1 cellular context compared by ENCODE assay signal in genomic region chr2:207624170-207625013, GRCh38.
TF ChIP-seq lines count a peak whose summit lies in the region.

No MANE protein-coding gene starts in this region.

TF ChIP-seq in HepG2, 621 proteins besides CTCF, POLR2A, EP300 and RAD21 (continued from another document and continues in another):
- peak; percentile 89 for TF ChIP-seq NAIF1 (CRISPR knock-in tag; IDR thresholded peaks at IDR 0.05; ENCODE audit: borderline replicate concordance)
- TF ChIP-seq ZNF230 (CRISPR knock-in tag; IDR thresholded peaks at IDR 0.05) = no peak
- TF ChIP-seq ZNF737 (CRISPR knock-in tag; IDR thresholded peaks at IDR 0.05; ENCODE audit: borderline replicate concordance) = no peak
- TF ChIP-seq MIER3 (CRISPR knock-in tag; IDR thresholded peaks at IDR 0.05; ENCODE audit: borderline replicate concordance) = no peak
- no peak for TF ChIP-seq CEBPZ (IDR thresholded peaks at IDR 0.05; ENCODE audit: low read length)
- no peak for TF ChIP-seq ZFAT (CRISPR knock-in tag; conservative IDR thresholded peaks at IDR 0.05)
- TF ChIP-seq PAX8 (CRISPR knock-in tag; IDR thresholded peaks at IDR 0.05; ENCODE audit: borderline replicate concordance) = no peak
- no peak for TF ChIP-seq ZBTB43 (CRISPR knock-in tag; conservative IDR thresholded peaks at IDR 0.05)
- no peak for TF ChIP-seq ZNF225 (CRISPR knock-in tag; IDR thresholded peaks at IDR 0.05)
- no peak for TF ChIP-seq ZNF550 (CRISPR knock-in tag; IDR thresholded peaks at IDR 0.05; ENCODE audit: borderline replicate concordance)
- peak; percentile 33 for TF ChIP-seq KDM2A (CRISPR knock-in tag; IDR thresholded peaks at IDR 0.05; ENCODE audit: borderline replicate concordance, low read depth)
- no peak for TF ChIP-seq ZNF205 (CRISPR knock-in tag; IDR thresholded peaks at IDR 0.05)
- TF ChIP-seq ZNF441 (CRISPR knock-in tag; IDR thresholded peaks at IDR 0.05; ENCODE audit: borderline replicate concordance) = peak; percentile 70; the same call in 1 of the 2 replicates
- TF ChIP-seq ZNF704 (CRISPR knock-in tag; IDR thresholded peaks at IDR 0.05; ENCODE audit: borderline replicate concordance) = no peak
- TF ChIP-seq FOXC1 (CRISPR knock-in tag; IDR thresholded peaks at IDR 0.05; ENCODE audit: borderline replicate concordance) = no peak
- TF ChIP-seq YEATS4 (CRISPR knock-in tag; IDR thresholded peaks at IDR 0.05; ENCODE audit: borderline replicate concordance) = peak; percentile 9; the same call in 1 of the 2 replicates
- no peak for TF ChIP-seq FOSL1 (CRISPR knock-in tag; IDR thresholded peaks at IDR 0.05; ENCODE audit: borderline replicate concordance)
- TF ChIP-seq ZC3H13 (CRISPR knock-in tag; IDR thresholded peaks at IDR 0.05) = peak; percentile 59
- TF ChIP-seq HMGA1 (CRISPR knock-in tag; conservative IDR thresholded peaks at IDR 0.05) = no peak
- no peak for TF ChIP-seq DDIT3 (CRISPR knock-in tag; IDR thresholded peaks at IDR 0.05)
- TF ChIP-seq YY1 (IDR thresholded peaks at IDR 0.05; ENCODE audit: insufficient read depth, insufficient replicate concordance, low read depth, low read length) = no peak
- TF ChIP-seq FOXP4 (CRISPR knock-in tag; IDR thresholded peaks at IDR 0.05) = 0 out of 2 replicates have a peak, but pooled peaks have one; percentile 15
- TF ChIP-seq JUN (CRISPR knock-in tag; IDR thresholded peaks at IDR 0.05) = no peak
- 0 out of 2 replicates have a peak, but pooled peaks have one; percentile 17 for TF ChIP-seq RBFOX2 (IDR thresholded peaks at IDR 0.05; ENCODE audit: low read depth, low read length)
- TF ChIP-seq CENPBD1 (CRISPR knock-in tag; IDR thresholded peaks at IDR 0.05; ENCODE audit: borderline replicate concordance, low read depth) = no peak
- no peak for TF ChIP-seq RBAK (CRISPR knock-in tag; IDR thresholded peaks at IDR 0.05)
- no peak for TF ChIP-seq ZNF121 (CRISPR knock-in tag; IDR thresholded peaks at IDR 0.05)
- no peak for TF ChIP-seq PRDM4 (CRISPR knock-in tag; IDR thresholded peaks at IDR 0.05; ENCODE audit: borderline replicate concordance)
- peak; percentile 43 for TF ChIP-seq ASH2L (IDR thresholded peaks at IDR 0.05; ENCODE audit: insufficient read length, low read depth, low read length)
- TF ChIP-seq FOXK1 (CRISPR knock-in tag; IDR thresholded peaks at IDR 0.05; ENCODE audit: borderline replicate concordance, low read depth) = no peak
- no peak for TF ChIP-seq ZHX2 (IDR thresholded peaks at IDR 0.05; ENCODE audit: low read depth)
- TF ChIP-seq ZHX2 (CRISPR knock-in tag; IDR thresholded peaks at IDR 0.05; ENCODE audit: borderline replicate concordance) = no peak
- TF ChIP-seq SRSF9 (IDR thresholded peaks at IDR 0.05; ENCODE audit: borderline replicate concordance, insufficient read depth, low read depth, low read length, poor library complexity, severe bottlenecking) = no peak
- TF ChIP-seq NFE2L2 (IDR thresholded peaks at IDR 0.05; ENCODE audit: low read length) = no peak
- no peak for TF ChIP-seq GLI4 (CRISPR knock-in tag; IDR thresholded peaks at IDR 0.05; ENCODE audit: borderline replicate concordance)
- no peak for TF ChIP-seq ZNF770 (CRISPR knock-in tag; IDR thresholded peaks at IDR 0.05)
- TF ChIP-seq HNRNPUL1 (IDR thresholded peaks at IDR 0.05; ENCODE audit: low read depth, low read length) = no peak
- no peak for TF ChIP-seq IRF2 (CRISPR knock-in tag; IDR thresholded peaks at IDR 0.05)
- TF ChIP-seq TBX3 (IDR thresholded peaks at IDR 0.05; ENCODE audit: borderline replicate concordance) = no peak
- TF ChIP-seq ZSCAN22 (CRISPR knock-in tag; IDR thresholded peaks at IDR 0.05) = no peak
- TF ChIP-seq RFXANK (CRISPR knock-in tag; IDR thresholded peaks at IDR 0.05) = no peak
- no peak for TF ChIP-seq ZNF282 (IDR thresholded peaks at IDR 0.05; ENCODE audit: partially characterized antibody)
- no peak for TF ChIP-seq ZNF709 (CRISPR knock-in tag; IDR thresholded peaks at IDR 0.05)
